18 cellular contexts compared by ENCODE assay signal in the genomic region with DNA sequence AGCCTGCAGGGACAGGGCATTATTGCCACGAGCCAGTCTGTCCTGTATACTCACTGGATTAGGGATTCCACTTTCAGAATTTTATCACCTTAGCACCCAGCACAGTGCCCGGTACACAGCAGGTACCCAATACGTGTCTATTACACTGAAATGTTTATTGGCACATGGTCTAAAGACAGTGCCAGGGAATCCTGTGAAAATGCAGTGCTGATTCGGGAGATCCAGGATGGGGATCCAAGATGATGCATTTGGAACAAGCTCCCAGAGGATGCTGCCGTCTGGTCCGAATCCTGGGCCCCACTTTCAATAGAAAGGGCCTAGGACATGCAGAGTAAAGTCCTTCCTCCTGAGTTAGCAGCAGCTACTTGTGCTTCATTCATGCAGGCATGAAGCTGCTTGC.
A peak's percentile ranks its signal among the peaks of the same experiment; 100 is the strongest.
DNase-seq lines count a peak whose midpoint lies in the region; ATAC-seq, FAIRE-seq and TF ChIP-seq lines count a peak whose summit lies in the region.
"Had no signal": no experiment of that assay in that cellular context is flagged by ENCODE, and none has a peak within 500 bp of the region (broad histone marks: within the 10 kb centered on the region; RNA-seq: fewer than 3 reads in every experiment).

No MANE protein-coding gene starts in this region.

- H3K36me3 ChIP-seq in heart left ventricle = no peaks in the 10 kb centered on the region
- H3K36me3 ChIP-seq in esophagus muscularis mucosa = no peaks in the 10 kb centered on the region
- H3K36me3 ChIP-seq in rectal smooth muscle tissue (ENCODE audit: control insufficient read depth, insufficient read depth, low read length) = no peaks in the 10 kb centered on the region
- H3K36me3 ChIP-seq in uterus = no peaks in the 10 kb centered on the region
- H3K36me3 ChIP-seq: gastrocnemius medialis had no signal

- DNase-seq in heart left ventricle = no peak
- DNase-seq in Right ventricle myocardium superior = no peak
- DNase-seq in esophagus muscularis mucosa (ENCODE audit: extremely low spot score) = no peak
- DNase-seq in uterus = no peak
- DNase-seq in GM12892 (ENCODE audit: insufficient read length) = no peak
- no peak for DNase-seq in HUDEP-2 (lab: John Stamatoyannopoulos, UW; ENCODE audit: unreplicated experiment in 76 of 76)
- no peak for DNase-seq in immature natural killer cell
- DNase-seq: activated CD4-positive, alpha-beta T cell treated with anti-CD3 and anti-CD28 coated beads, Interleukin-2, amount 10 ng/mL, durations not matched to agents 24 days and 14 days; activated naive CD8-positive, alpha-beta T cell treated with anti-CD3 and anti-CD28 coated beads, Interleukin-2, amount 10 ng/mL, durations not matched to agents 7 days and 5 days; activated T-cell treated with anti-CD3 and anti-CD28 coated beads for 4 hours; CD8-positive, alpha-beta memory T cell; gastrocnemius medialis; Karpas-422; NCI-H146 had no signal

- FAIRE-seq in GM12892 (lab: Jason Lieb, UNC) = no peak
- FAIRE-seq: A204.1, endometrium, islet of Langerhans had no signal

- H3K9me3 ChIP-seq in heart left ventricle (no peaks in the 10 kb centered on the region), esophagus muscularis mucosa (no peaks in the 10 kb centered on the region), uterus (no peaks in the 10 kb centered on the region)
- H3K9me3 ChIP-seq: gastrocnemius medialis had no signal

- H3K9ac ChIP-seq in rectal smooth muscle tissue (ENCODE audit: low read length) = no peak overlapping the region

- H3K4me3 ChIP-seq in heart left ventricle = no peak overlapping the region
- H3K4me3 ChIP-seq in esophagus muscularis mucosa = no peak overlapping the region
- H3K4me3 ChIP-seq in rectal smooth muscle tissue (ENCODE audit: low read length) = no peak overlapping the region
- no peak overlapping the region for H3K4me3 ChIP-seq in uterus
- H3K4me3 ChIP-seq: gastrocnemius medialis had no signal

- H3K27ac ChIP-seq in heart left ventricle (peak overlapping the region in 10 of 12 donors; percentile 42 to 82 (median 74)), esophagus muscularis mucosa (replicated peaks in 1 of 4) (peak overlapping the region; percentile 71 to 80 (median 78)), rectal smooth muscle tissue (ENCODE audit: low read depth, low read length) (peak overlapping the region; percentile 79), uterus (peak overlapping the region; percentile 74 to 83)

- no peak for TF ChIP-seq POLR2A in heart left ventricle (IDR thresholded peaks at IDR 0.05)
- no peak for TF ChIP-seq POLR2A in esophagus muscularis mucosa (IDR thresholded peaks at IDR 0.05; ENCODE audit: low read depth)
- no peak for TF ChIP-seq POLR2A in uterus (IDR thresholded peaks at IDR 0.05)
- TF ChIP-seq POLR2A in GM12892 (IDR thresholded peaks at IDR 0.05; ENCODE audit: low read depth, low read length) = no peak

- no peak overlapping the region for H3K27ac Mint-ChIP-seq in immature natural killer cell
- H3K27ac Mint-ChIP-seq: activated CD4-positive, alpha-beta T cell treated with anti-CD3 and anti-CD28 coated beads, Interleukin-2, amount 10 ng/mL, durations not matched to agents 24 days and 14 days; activated naive CD8-positive, alpha-beta T cell treated with anti-CD3 and anti-CD28 coated beads, Interleukin-2, amount 10 ng/mL, durations not matched to agents 7 days and 5 days; CD8-positive, alpha-beta memory T cell had no signal

- TF ChIP-seq CTCF in heart left ventricle (IDR thresholded peaks at IDR 0.05) (no peak), esophagus muscularis mucosa (IDR thresholded peaks at IDR 0.05) (no peak), uterus (IDR thresholded peaks at IDR 0.05) (no peak)

- no peaks in the 10 kb centered on the region for H3K9me3 Mint-ChIP-seq in immature natural killer cell
- H3K9me3 Mint-ChIP-seq: activated CD4-positive, alpha-beta T cell treated with anti-CD3 and anti-CD28 coated beads, Interleukin-2, amount 10 ng/mL, durations not matched to agents 24 days and 14 days had no signal

- 59 to 64% (median 63%) methylated on average over 6 of the region's 6 CpGs for WGBS in heart left ventricle, 4 donors
- 36% methylated on average over 3 of the region's 6 CpGs for WGBS in esophagus muscularis mucosa

- ATAC-seq in heart left ventricle (no peak), Right ventricle myocardium superior (ENCODE audit: poor library complexity) (no peak)

- intact Hi-C loops in heart left ventricle (cut with DNase I) (loop anchor here in 3 of 10 donors (5.0 to 10.0 kb wide), 4 partner anchors 119 to 486 kb away; partner anchors contain the start of gene CACNA1C (in 1 of the 3)), Right ventricle myocardium superior (cut with DNase I) (loop anchor here (10.0 kb wide), 1 partner anchor 479 kb away; no protein-coding TSS in a partner anchor), esophagus muscularis mucosa (cut with DNase I) (no loop called here), uterus (cut with DNase I; ENCODE audit: low total_unique reads) (no loop called here)

- H3K4me1 ChIP-seq in heart left ventricle = peaks cover 4 to 80% (median 65%) of the 10 kb centered on the region in 12 donors
- H3K4me1 ChIP-seq in esophagus muscularis mucosa = peaks cover 65 to 67% (median 67%) of the 10 kb centered on the region in 4 donors
- peaks cover 59% of the 10 kb centered on the region for H3K4me1 ChIP-seq in rectal smooth muscle tissue (ENCODE audit: control insufficient read depth, insufficient read depth, low read length)
- peaks cover 9 to 27% of the 10 kb centered on the region in 2 donors for H3K4me1 ChIP-seq in uterus

- no peak overlapping the region for H3K4me3 Mint-ChIP-seq in immature natural killer cell
- H3K4me3 Mint-ChIP-seq: activated CD4-positive, alpha-beta T cell treated with anti-CD3 and anti-CD28 coated beads, Interleukin-2, amount 10 ng/mL, durations not matched to agents 24 days and 14 days; activated naive CD8-positive, alpha-beta T cell treated with anti-CD3 and anti-CD28 coated beads, Interleukin-2, amount 10 ng/mL, durations not matched to agents 7 days and 5 days; CD8-positive, alpha-beta memory T cell had no signal

- no peak for TF ChIP-seq EP300 in esophagus muscularis mucosa (IDR thresholded peaks at IDR 0.05)

- peaks cover 2 to 12% (median 2%) of the 10 kb centered on the region in 3 donors for H3K27me3 Mint-ChIP-seq in immature natural killer cell (ENCODE audit: low read depth in 3 of 3)

- no peaks in the 10 kb centered on the region for H3K27me3 ChIP-seq in heart left ventricle
- H3K27me3 ChIP-seq in esophagus muscularis mucosa = no peaks in the 10 kb centered on the region
- H3K27me3 ChIP-seq in rectal smooth muscle tissue (ENCODE audit: control insufficient read depth, insufficient read depth, low read length) = no peaks in the 10 kb centered on the region
- no peaks in the 10 kb centered on the region for H3K27me3 ChIP-seq in uterus

- H3K36me3 Mint-ChIP-seq in immature natural killer cell = no peaks in the 10 kb centered on the region
- H3K36me3 Mint-ChIP-seq: CD8-positive, alpha-beta memory T cell had no signal

- no peaks in the 10 kb centered on the region for H3K4me1 Mint-ChIP-seq in immature natural killer cell
- H3K4me1 Mint-ChIP-seq: activated naive CD8-positive, alpha-beta T cell treated with anti-CD3 and anti-CD28 coated beads, Interleukin-2, amount 10 ng/mL, durations not matched to agents 7 days and 5 days; CD8-positive, alpha-beta memory T cell had no signal
